ENCODE assay signal across 8 cellular contexts in genomic region chr17:64216385-64217248, GRCh38. TPM values are rescaled to one million over a fixed set of nuclear protein-coding genes. Genes with fewer than 3 reads are reported as not detected.
DNase-seq lines count a peak whose midpoint lies in the region; ATAC-seq, FAIRE-seq and TF ChIP-seq lines count a peak whose summit lies in the region.

No MANE protein-coding gene starts in this region.

- H3K79me1 ChIP-seq in mesendoderm (ENCODE audit: low read length), result no peaks in the 10 kb centered on the region

- no peaks in the 10 kb centered on the region for H3K79me2 ChIP-seq in mesendoderm (ENCODE audit: control insufficient read depth, insufficient read depth, low read length)

- POLR2A ChIA-PET in GM10248 (lab: Yijun Ruan, JAX), result interaction anchor here (1.2 kb wide), 1 partner anchor 71 kb away, joined by 4 read pairs; no protein-coding TSS in a partner anchor

- FAIRE-seq in RCC 7860 (lab: Jason Lieb, UNC), result no peak

- H3K4me3 ChIP-seq in brain microvascular endothelial cell (ENCODE audit: low read depth, low read length) (no peak overlapping the region), mesendoderm (ENCODE audit: low read length) (no peak overlapping the region)

- H3K27me3 ChIP-seq in brain microvascular endothelial cell (replicated peaks) (no peaks in the 10 kb centered on the region), mesendoderm (ENCODE audit: insufficient read depth, low read length, poor library complexity) (no peaks in the 10 kb centered on the region)

- no peak overlapping the region for H3K23ac ChIP-seq in mesendoderm (ENCODE audit: low read length)

- no peak overlapping the region for H4K8ac ChIP-seq in mesendoderm (ENCODE audit: low read depth, low read length)

- no peak overlapping the region for H3K18ac ChIP-seq in mesendoderm (ENCODE audit: low read length)

- DNase-seq in GM10248 (ENCODE audit: extremely low spot score), result peak; percentile 73
- peak; percentile 44 for DNase-seq in brain microvascular endothelial cell
- peak; percentile 41 for DNase-seq in mesendoderm
- DNase-seq in NCI-H2029 treated with DMSO at 0.1 percent for 48 hours (lab: John Stamatoyannopoulos, UW), result no peak
- DNase-seq in RCC 7860 (ENCODE audit: low spot score), result no peak
- no peak for DNase-seq in effector CD4-positive, alpha-beta T cell

- H2AK5ac ChIP-seq in mesendoderm (ENCODE audit: low read length), result no peak overlapping the region

- no CpG with 5 or more reads among the region's 11 CpGs for WGBS in mesendoderm (ENCODE audit: extremely low coverage, insufficient coverage, low lambda C conversion rate)

- in situ Hi-C loops in brain microvascular endothelial cell (cut with HindIII; ENCODE audit: low pct_ligation_motif_present, low sequenced_read_pairs), result no loop called here

- ATAC-seq in HG03378 (IDR thresholded peaks at IDR 0.05; ENCODE audit: unreplicated experiment) (peak; percentile 54), HG02588 (IDR thresholded peaks at IDR 0.05; ENCODE audit: unreplicated experiment) (no peak)

- no peak overlapping the region for H2BK120ac ChIP-seq in mesendoderm (ENCODE audit: low read depth, low read length)

- no peak overlapping the region for H4K5ac ChIP-seq in mesendoderm (ENCODE audit: low read length)

- no peak overlapping the region for H2BK15ac ChIP-seq in mesendoderm (replicated peaks; ENCODE audit: low read depth)

- CTCF ChIA-PET in GM10248 (lab: Yijun Ruan, JAX), result interaction anchor here (1.0 to 4.7 kb wide), 7 partner anchors 11 to 188 kb away, joined by 3 to 28 read pairs (median 3); no protein-coding TSS in a partner anchor

- peaks cover 4% of the 10 kb centered on the region for H3K4me1 ChIP-seq in mesendoderm (ENCODE audit: control insufficient read depth, low read depth, low read length)

- peak overlapping the region; percentile 75 for H3K27ac ChIP-seq in brain microvascular endothelial cell
- H3K27ac ChIP-seq in mesendoderm (ENCODE audit: low read depth, low read length), result no peak overlapping the region

- no peak overlapping the region for H3K9ac ChIP-seq in mesendoderm (ENCODE audit: low read length)

- H3K36me3 ChIP-seq in brain microvascular endothelial cell (replicated peaks), result no peaks in the 10 kb centered on the region
- H3K36me3 ChIP-seq in mesendoderm (ENCODE audit: control insufficient read depth, insufficient read depth, low read length), result no peaks in the 10 kb centered on the region

- no peak overlapping the region for H3K4me2 ChIP-seq in mesendoderm (ENCODE audit: low read length)

- H2BK5ac ChIP-seq in mesendoderm (ENCODE audit: low read length), result no peak overlapping the region

- no peak overlapping the region for H3K56ac ChIP-seq in mesendoderm (ENCODE audit: low read length)

- TF ChIP-seq CTCF in GM10248 (IDR thresholded peaks at IDR 0.05; ENCODE audit: control extremely low read depth, extremely low read depth, low read depth, missing control alignments) (peak; percentile 56), brain microvascular endothelial cell (IDR thresholded peaks at IDR 0.05; ENCODE audit: low read depth, low read length, missing control alignments) (peak; percentile 22)

- no peak overlapping the region for H3K4ac ChIP-seq in mesendoderm (ENCODE audit: low read depth, low read length)

RNA-seq across cellular contexts. Expression of gene TEX2, which starts 46.4 kb away (rescaled TPM):
- polyA plus RNA-seq in mesendoderm (2013, experiment 1 of 2), result 8.1 TPM
- 8.0 TPM for polyA plus RNA-seq in mesendoderm (2013, experiment 2 of 2)

Comparison
In these comparisons a context has a peak if more than half of its experiments do, and no peak if none do; other contexts are left out.
1. DNase-seq: peak in GM10248 (single experiment), brain microvascular endothelial cell (single experiment) and mesendoderm (single experiment); none in NCI-H2029 treated with DMSO at 0.1 percent for 48 hours (single experiment), RCC 7860 (single experiment) and effector CD4-positive, alpha-beta T cell (single experiment).